1 cellular context compared by ENCODE assay signal in genomic region chr20:51760905-51761544, GRCh38.
TF ChIP-seq lines count a peak whose summit lies in the region.

No MANE protein-coding gene starts in this region.

TF ChIP-seq in HepG2, 621 proteins besides CTCF, POLR2A, EP300 and RAD21 (continued from another document and continues in another):
- TF ChIP-seq, protein P1, sequence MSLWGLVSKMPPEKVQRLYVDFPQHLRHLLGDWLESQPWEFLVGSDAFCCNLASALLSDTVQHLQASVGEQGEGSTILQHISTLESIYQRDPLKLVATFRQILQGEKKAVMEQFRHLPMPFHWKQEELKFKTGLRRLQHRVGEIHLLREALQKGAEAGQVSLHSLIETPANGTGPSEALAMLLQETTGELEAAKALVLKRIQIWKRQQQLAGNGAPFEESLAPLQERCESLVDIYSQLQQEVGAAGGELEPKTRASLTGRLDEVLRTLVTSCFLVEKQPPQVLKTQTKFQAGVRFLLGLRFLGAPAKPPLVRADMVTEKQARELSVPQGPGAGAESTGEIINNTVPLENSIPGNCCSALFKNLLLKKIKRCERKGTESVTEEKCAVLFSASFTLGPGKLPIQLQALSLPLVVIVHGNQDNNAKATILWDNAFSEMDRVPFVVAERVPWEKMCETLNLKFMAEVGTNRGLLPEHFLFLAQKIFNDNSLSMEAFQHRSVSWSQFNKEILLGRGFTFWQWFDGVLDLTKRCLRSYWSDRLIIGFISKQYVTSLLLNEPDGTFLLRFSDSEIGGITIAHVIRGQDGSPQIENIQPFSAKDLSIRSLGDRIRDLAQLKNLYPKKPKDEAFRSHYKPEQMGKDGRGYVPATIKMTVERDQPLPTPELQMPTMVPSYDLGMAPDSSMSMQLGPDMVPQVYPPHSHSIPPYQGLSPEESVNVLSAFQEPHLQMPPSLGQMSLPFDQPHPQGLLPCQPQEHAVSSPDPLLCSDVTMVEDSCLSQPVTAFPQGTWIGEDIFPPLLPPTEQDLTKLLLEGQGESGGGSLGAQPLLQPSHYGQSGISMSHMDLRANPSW (CRISPR knock-in tag; IDR thresholded peaks at IDR 0.05; ENCODE audit: borderline replicate concordance), result no peak
- TF ChIP-seq PHF20 (CRISPR knock-in tag; IDR thresholded peaks at IDR 0.05), result no peak
- TF ChIP-seq ZNF253 (CRISPR knock-in tag; IDR thresholded peaks at IDR 0.05; ENCODE audit: borderline replicate concordance), result no peak
- no peak for TF ChIP-seq TAF15 (IDR thresholded peaks at IDR 0.05; ENCODE audit: low read depth, low read length, poor library complexity, severe bottlenecking)
- TF ChIP-seq, protein P2, sequence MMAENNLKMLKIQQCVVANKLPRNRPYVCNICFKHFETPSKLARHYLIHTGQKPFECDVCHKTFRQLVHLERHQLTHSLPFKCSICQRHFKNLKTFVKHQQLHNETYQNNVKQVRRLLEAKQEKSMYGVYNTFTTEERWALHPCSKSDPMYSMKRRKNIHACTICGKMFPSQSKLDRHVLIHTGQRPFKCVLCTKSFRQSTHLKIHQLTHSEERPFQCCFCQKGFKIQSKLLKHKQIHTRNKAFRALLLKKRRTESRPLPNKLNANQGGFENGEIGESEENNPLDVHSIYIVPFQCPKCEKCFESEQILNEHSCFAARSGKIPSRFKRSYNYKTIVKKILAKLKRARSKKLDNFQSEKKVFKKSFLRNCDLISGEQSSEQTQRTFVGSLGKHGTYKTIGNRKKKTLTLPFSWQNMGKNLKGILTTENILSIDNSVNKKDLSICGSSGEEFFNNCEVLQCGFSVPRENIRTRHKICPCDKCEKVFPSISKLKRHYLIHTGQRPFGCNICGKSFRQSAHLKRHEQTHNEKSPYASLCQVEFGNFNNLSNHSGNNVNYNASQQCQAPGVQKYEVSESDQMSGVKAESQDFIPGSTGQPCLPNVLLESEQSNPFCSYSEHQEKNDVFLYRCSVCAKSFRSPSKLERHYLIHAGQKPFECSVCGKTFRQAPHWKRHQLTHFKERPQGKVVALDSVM (CRISPR knock-in tag; IDR thresholded peaks at IDR 0.05), result no peak
- TF ChIP-seq, protein P3, sequence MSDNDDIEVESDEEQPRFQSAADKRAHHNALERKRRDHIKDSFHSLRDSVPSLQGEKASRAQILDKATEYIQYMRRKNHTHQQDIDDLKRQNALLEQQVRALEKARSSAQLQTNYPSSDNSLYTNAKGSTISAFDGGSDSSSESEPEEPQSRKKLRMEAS (IDR thresholded peaks at IDR 0.05), result 0 out of 2 replicates have a peak, but pooled peaks have one; percentile 14
- no peak for TF ChIP-seq ZNF468 (CRISPR knock-in tag; IDR thresholded peaks at IDR 0.05)
- no peak for TF ChIP-seq RARG (CRISPR knock-in tag; IDR thresholded peaks at IDR 0.05; ENCODE audit: low read depth)
- no peak for TF ChIP-seq EZH2 (conservative IDR thresholded peaks at IDR 0.05; ENCODE audit: low read depth, low read length)
- TF ChIP-seq, protein P4, sequence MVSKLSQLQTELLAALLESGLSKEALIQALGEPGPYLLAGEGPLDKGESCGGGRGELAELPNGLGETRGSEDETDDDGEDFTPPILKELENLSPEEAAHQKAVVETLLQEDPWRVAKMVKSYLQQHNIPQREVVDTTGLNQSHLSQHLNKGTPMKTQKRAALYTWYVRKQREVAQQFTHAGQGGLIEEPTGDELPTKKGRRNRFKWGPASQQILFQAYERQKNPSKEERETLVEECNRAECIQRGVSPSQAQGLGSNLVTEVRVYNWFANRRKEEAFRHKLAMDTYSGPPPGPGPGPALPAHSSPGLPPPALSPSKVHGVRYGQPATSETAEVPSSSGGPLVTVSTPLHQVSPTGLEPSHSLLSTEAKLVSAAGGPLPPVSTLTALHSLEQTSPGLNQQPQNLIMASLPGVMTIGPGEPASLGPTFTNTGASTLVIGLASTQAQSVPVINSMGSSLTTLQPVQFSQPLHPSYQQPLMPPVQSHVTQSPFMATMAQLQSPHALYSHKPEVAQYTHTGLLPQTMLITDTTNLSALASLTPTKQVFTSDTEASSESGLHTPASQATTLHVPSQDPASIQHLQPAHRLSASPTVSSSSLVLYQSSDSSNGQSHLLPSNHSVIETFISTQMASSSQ (IDR thresholded peaks at IDR 0.05; ENCODE audit: low read depth), result peak; percentile 75
- TF ChIP-seq, protein P4 (CRISPR knock-in tag; IDR thresholded peaks at IDR 0.05; ENCODE audit: borderline replicate concordance), result peak; percentile 56; the same call in 1 of the 2 replicates
- TF ChIP-seq EHMT2 (IDR thresholded peaks at IDR 0.05; ENCODE audit: borderline replicate concordance, low read depth, low read length), result no peak
- no peak for TF ChIP-seq SUZ12 (IDR thresholded peaks at IDR 0.05; ENCODE audit: low read depth, low read length)
- TF ChIP-seq NCOR1 (IDR thresholded peaks at IDR 0.05; ENCODE audit: borderline replicate concordance, low read length), result peak; percentile 86; the same call in 1 of the 2 replicates
- TF ChIP-seq ZNF350 (CRISPR knock-in tag; IDR thresholded peaks at IDR 0.05; ENCODE audit: borderline replicate concordance, low read depth), result no peak; the same call in 1 of the 2 replicates
- no peak for TF ChIP-seq ZNF75D (CRISPR knock-in tag; IDR thresholded peaks at IDR 0.05; ENCODE audit: borderline replicate concordance)
- TF ChIP-seq, protein P5, sequence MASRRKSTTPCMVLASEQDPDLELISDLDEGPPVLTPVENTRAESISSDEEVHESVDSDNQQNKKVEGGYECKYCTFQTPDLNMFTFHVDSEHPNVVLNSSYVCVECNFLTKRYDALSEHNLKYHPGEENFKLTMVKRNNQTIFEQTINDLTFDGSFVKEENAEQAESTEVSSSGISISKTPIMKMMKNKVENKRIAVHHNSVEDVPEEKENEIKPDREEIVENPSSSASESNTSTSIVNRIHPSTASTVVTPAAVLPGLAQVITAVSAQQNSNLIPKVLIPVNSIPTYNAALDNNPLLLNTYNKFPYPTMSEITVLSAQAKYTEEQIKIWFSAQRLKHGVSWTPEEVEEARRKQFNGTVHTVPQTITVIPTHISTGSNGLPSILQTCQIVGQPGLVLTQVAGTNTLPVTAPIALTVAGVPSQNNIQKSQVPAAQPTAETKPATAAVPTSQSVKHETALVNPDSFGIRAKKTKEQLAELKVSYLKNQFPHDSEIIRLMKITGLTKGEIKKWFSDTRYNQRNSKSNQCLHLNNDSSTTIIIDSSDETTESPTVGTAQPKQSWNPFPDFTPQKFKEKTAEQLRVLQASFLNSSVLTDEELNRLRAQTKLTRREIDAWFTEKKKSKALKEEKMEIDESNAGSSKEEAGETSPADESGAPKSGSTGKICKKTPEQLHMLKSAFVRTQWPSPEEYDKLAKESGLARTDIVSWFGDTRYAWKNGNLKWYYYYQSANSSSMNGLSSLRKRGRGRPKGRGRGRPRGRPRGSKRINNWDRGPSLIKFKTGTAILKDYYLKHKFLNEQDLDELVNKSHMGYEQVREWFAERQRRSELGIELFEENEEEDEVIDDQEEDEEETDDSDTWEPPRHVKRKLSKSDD (CRISPR knock-in tag; IDR thresholded peaks at IDR 0.05; ENCODE audit: low read depth), result no peak
- no peak for TF ChIP-seq ZZZ3 (CRISPR knock-in tag; IDR thresholded peaks at IDR 0.05; ENCODE audit: borderline replicate concordance)
- no peak for TF ChIP-seq ZNF484 (CRISPR knock-in tag; IDR thresholded peaks at IDR 0.05; ENCODE audit: borderline replicate concordance, low read depth)
- TF ChIP-seq DMTF1 (CRISPR knock-in tag; IDR thresholded peaks at IDR 0.05), result no peak
- no peak for TF ChIP-seq IKZF1 (IDR thresholded peaks at IDR 0.05)
- TF ChIP-seq GATA4 (IDR thresholded peaks at IDR 0.05; ENCODE audit: borderline replicate concordance, low read depth), result peak; percentile 96
- TF ChIP-seq JUNB (CRISPR knock-in tag; IDR thresholded peaks at IDR 0.05; ENCODE audit: borderline replicate concordance), result no peak
- TF ChIP-seq, protein P6, sequence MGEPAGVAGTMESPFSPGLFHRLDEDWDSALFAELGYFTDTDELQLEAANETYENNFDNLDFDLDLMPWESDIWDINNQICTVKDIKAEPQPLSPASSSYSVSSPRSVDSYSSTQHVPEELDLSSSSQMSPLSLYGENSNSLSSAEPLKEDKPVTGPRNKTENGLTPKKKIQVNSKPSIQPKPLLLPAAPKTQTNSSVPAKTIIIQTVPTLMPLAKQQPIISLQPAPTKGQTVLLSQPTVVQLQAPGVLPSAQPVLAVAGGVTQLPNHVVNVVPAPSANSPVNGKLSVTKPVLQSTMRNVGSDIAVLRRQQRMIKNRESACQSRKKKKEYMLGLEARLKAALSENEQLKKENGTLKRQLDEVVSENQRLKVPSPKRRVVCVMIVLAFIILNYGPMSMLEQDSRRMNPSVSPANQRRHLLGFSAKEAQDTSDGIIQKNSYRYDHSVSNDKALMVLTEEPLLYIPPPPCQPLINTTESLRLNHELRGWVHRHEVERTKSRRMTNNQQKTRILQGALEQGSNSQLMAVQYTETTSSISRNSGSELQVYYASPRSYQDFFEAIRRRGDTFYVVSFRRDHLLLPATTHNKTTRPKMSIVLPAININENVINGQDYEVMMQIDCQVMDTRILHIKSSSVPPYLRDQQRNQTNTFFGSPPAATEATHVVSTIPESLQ (CRISPR knock-in tag; conservative IDR thresholded peaks at IDR 0.05), result no peak
- TF ChIP-seq, protein P7, sequence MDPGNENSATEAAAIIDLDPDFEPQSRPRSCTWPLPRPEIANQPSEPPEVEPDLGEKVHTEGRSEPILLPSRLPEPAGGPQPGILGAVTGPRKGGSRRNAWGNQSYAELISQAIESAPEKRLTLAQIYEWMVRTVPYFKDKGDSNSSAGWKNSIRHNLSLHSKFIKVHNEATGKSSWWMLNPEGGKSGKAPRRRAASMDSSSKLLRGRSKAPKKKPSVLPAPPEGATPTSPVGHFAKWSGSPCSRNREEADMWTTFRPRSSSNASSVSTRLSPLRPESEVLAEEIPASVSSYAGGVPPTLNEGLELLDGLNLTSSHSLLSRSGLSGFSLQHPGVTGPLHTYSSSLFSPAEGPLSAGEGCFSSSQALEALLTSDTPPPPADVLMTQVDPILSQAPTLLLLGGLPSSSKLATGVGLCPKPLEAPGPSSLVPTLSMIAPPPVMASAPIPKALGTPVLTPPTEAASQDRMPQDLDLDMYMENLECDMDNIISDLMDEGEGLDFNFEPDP (CRISPR knock-in tag; conservative IDR thresholded peaks at IDR 0.05), result no peak
- TF ChIP-seq, protein P8, sequence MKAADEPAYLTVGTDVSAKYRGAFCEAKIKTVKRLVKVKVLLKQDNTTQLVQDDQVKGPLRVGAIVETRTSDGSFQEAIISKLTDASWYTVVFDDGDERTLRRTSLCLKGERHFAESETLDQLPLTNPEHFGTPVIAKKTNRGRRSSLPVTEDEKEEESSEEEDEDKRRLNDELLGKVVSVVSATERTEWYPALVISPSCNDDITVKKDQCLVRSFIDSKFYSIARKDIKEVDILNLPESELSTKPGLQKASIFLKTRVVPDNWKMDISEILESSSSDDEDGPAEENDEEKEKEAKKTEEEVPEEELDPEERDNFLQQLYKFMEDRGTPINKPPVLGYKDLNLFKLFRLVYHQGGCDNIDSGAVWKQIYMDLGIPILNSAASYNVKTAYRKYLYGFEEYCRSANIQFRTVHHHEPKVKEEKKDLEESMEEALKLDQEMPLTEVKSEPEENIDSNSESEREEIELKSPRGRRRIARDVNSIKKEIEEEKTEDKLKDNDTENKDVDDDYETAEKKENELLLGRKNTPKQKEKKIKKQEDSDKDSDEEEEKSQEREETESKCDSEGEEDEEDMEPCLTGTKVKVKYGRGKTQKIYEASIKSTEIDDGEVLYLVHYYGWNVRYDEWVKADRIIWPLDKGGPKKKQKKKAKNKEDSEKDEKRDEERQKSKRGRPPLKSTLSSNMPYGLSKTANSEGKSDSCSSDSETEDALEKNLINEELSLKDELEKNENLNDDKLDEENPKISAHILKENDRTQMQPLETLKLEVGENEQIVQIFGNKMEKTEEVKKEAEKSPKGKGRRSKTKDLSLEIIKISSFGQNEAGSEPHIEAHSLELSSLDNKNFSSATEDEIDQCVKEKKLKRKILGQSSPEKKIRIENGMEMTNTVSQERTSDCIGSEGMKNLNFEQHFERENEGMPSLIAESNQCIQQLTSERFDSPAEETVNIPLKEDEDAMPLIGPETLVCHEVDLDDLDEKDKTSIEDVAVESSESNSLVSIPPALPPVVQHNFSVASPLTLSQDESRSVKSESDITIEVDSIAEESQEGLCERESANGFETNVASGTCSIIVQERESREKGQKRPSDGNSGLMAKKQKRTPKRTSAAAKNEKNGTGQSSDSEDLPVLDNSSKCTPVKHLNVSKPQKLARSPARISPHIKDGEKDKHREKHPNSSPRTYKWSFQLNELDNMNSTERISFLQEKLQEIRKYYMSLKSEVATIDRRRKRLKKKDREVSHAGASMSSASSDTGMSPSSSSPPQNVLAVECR (CRISPR knock-in tag; IDR thresholded peaks at IDR 0.05; ENCODE audit: borderline replicate concordance), result no peak
- peak; percentile 80; the same call in 1 of the 2 replicates for TF ChIP-seq MIER3 (CRISPR knock-in tag; IDR thresholded peaks at IDR 0.05; ENCODE audit: borderline replicate concordance)
- TF ChIP-seq GLI4 (CRISPR knock-in tag; IDR thresholded peaks at IDR 0.05; ENCODE audit: borderline replicate concordance), result no peak
- no peak; the same call in 1 of the 2 replicates for TF ChIP-seq ZNF792 (CRISPR knock-in tag; IDR thresholded peaks at IDR 0.05)
- TF ChIP-seq TRIM24 (CRISPR knock-in tag; IDR thresholded peaks at IDR 0.05), result no peak
- TF ChIP-seq TSC22D2 (CRISPR knock-in tag; IDR thresholded peaks at IDR 0.05; ENCODE audit: borderline replicate concordance), result no peak
- peak; percentile 63 for TF ChIP-seq SKI (IDR thresholded peaks at IDR 0.05; ENCODE audit: partially characterized antibody)
- TF ChIP-seq AGO2 (optimal IDR thresholded peaks at IDR 0.05; ENCODE audit: low read depth, low read length), result no peak
- TF ChIP-seq MED13 (CRISPR knock-in tag; IDR thresholded peaks at IDR 0.05), result no peak
- TF ChIP-seq HNRNPK (IDR thresholded peaks at IDR 0.05; ENCODE audit: low read depth, low read length, poor library complexity, severe bottlenecking), result no peak
- no peak for TF ChIP-seq PHB2 (IDR thresholded peaks at IDR 0.05; ENCODE audit: partially characterized antibody)
